ENCODE assay signal across 10 cellular contexts in genomic region chr1:23444104-23444533, GRCh38. TPM values are rescaled to one million over a fixed set of nuclear protein-coding genes. Genes with fewer than 3 reads are reported as not detected.
A peak's percentile ranks its signal among the peaks of the same experiment; 100 is the strongest.
DNase-seq lines count a peak whose midpoint lies in the region; ATAC-seq and TF ChIP-seq lines count a peak whose summit lies in the region.
"Had no signal": no experiment of that assay in that cellular context is flagged by ENCODE, and none has a peak within 500 bp of the region (broad histone marks: within the 10 kb centered on the region; RNA-seq: fewer than 3 reads in every experiment).

No MANE protein-coding gene starts in this region.

- H3K27me3 ChIP-seq in IMR-90 (ENCODE audit: control insufficient read depth, insufficient read depth, low read length): no peaks in the 10 kb centered on the region
- H3K27me3 ChIP-seq in lung (ENCODE audit: control insufficient read depth, insufficient read depth): no peaks in the 10 kb centered on the region
- H3K27me3 ChIP-seq in tibial nerve: no peaks in the 10 kb centered on the region
- H3K27me3 ChIP-seq in naive thymus-derived CD4-positive, alpha-beta T cell (ENCODE audit: control insufficient read depth in 2 of 2, insufficient read depth in 2 of 2, low read length in 2 of 2): no peaks in the 10 kb centered on the region

- no peak overlapping the region; the same call in 1 of the 2 replicates for H2BK120ac ChIP-seq in IMR-90 (ENCODE audit: low read depth, low read length)

- H4K8ac ChIP-seq in IMR-90 (ENCODE audit: low read depth in 2 of 2, low read length in 2 of 2): no peak overlapping the region; a peak in 1 of 4 replicates

- no peaks in the 10 kb centered on the region for H3K36me3 Mint-ChIP-seq in naive thymus-derived CD4-positive, alpha-beta T cell

- H3K4me3 Mint-ChIP-seq in naive thymus-derived CD4-positive, alpha-beta T cell: no peak overlapping the region

- CTCF ChIA-PET in IMR-90 (lab: Yijun Ruan, JAX): interaction anchor here (0.6 kb wide), 1 partner anchor 119 kb away, joined by 3 read pairs; no protein-coding TSS in a partner anchor
- CTCF ChIA-PET in naive thymus-derived CD4-positive, alpha-beta T cell (lab: Charles Lee): no interaction called here

- H3K18ac ChIP-seq in IMR-90 (ENCODE audit: low read depth, low read length): no peak overlapping the region; the same call in 1 of the 2 replicates

- H3K36me3 ChIP-seq in IMR-90 (ENCODE audit: control insufficient read depth, insufficient read depth, low read length): peaks cover 22% of the 10 kb centered on the region
- H3K36me3 ChIP-seq in lung (ENCODE audit: control insufficient read depth in 2 of 2, insufficient read depth in 2 of 2, low read length in 2 of 2): peaks cover under 1 to 8% of the 10 kb centered on the region in 2 donors
- peaks cover 0 to 43% (median 0%) of the 10 kb centered on the region in 3 donors for H3K36me3 ChIP-seq in tibial nerve
- no peaks in the 10 kb centered on the region for H3K36me3 ChIP-seq in naive thymus-derived CD4-positive, alpha-beta T cell (ENCODE audit: control insufficient read depth in 2 of 3, insufficient read depth in 3 of 3, low read length in 3 of 3)

- H3K27ac ChIP-seq in IMR-90 (ENCODE audit: insufficient read depth, low read length) (peak overlapping the region; percentile 68; the same call in 1 of the 2 replicates), lung (ENCODE audit: low read depth in 1 of 2, low read length in 1 of 2) (peak overlapping the region in 1 of 2 donors; percentile 79), tibial nerve (peak overlapping the region; percentile 30 to 78 (median 42))
- no peak overlapping the region for H3K27ac ChIP-seq in naive thymus-derived CD4-positive, alpha-beta T cell (ENCODE audit: low read depth, low read length)
- H3K27ac ChIP-seq: VCaP had no signal

- H3K56ac ChIP-seq in IMR-90 (ENCODE audit: extremely low read depth, insufficient read depth, low read length): no peak overlapping the region

- POLR2A ChIA-PET in IMR-90 (lab: Charles Lee; ENCODE audit: unreplicated experiment): no interaction called here
- POLR2A ChIA-PET in naive thymus-derived CD4-positive, alpha-beta T cell (lab: Charles Lee): interaction anchor here (0.7 kb wide), 1 partner anchor 12 kb away, joined by 3 read pairs; no protein-coding TSS in a partner anchor

- TF ChIP-seq POLR2A in IMR-90 (IDR thresholded peaks at IDR 0.05; ENCODE audit: low read depth, low read length) (no peak), tibial nerve (IDR thresholded peaks at IDR 0.05) (no peak)

- no peak overlapping the region for H3K4me3 ChIP-seq in IMR-90 (ENCODE audit: insufficient read depth, low read depth, low read length)
- H3K4me3 ChIP-seq in lung: no peak overlapping the region
- H3K4me3 ChIP-seq in tibial nerve: peak overlapping the region in 1 of 4 donors; percentile 27
- no peak overlapping the region for H3K4me3 ChIP-seq in naive thymus-derived CD4-positive, alpha-beta T cell (ENCODE audit: low read length)

- TF ChIP-seq EP300 in tibial nerve (IDR thresholded peaks at IDR 0.05): peak; percentile 63 to 96

- in situ Hi-C loops in IMR-90 (cut with MboI; ENCODE audit: low sequenced_read_pairs) (no loop called here), G401 (cut with HindIII; ENCODE audit: low sequenced_read_pairs) (no loop called here)

- H3K14ac ChIP-seq in IMR-90 (replicated peaks; ENCODE audit: low read depth, low read length): no peak overlapping the region

- DNase-seq in IMR-90: peak; percentile 72
- peak; percentile 90 for DNase-seq in lung (ENCODE audit: low spot score)
- DNase-seq in tibial nerve (ENCODE audit: low spot score in 2 of 2): peak; percentile 74 to 93
- DNase-seq in G401 (ENCODE audit: low spot score): no peak
- DNase-seq in naive thymus-derived CD4-positive, alpha-beta T cell: no peak
- DNase-seq in NCI-H2171 (lab: John Stamatoyannopoulos, UW): no peak
- DNase-seq: DND-41 had no signal

- no peak overlapping the region for H2AFZ ChIP-seq in IMR-90 (replicated peaks; ENCODE audit: low read length, poor library complexity)

- dilution Hi-C loops in IMR-90 (cut with HindIII; ENCODE audit: low sequenced_read_pairs, unreplicated experiment): no loop called here

- H4K5ac ChIP-seq in IMR-90 (ENCODE audit: low read depth, low read length): no peak overlapping the region; the same call in 1 of the 2 replicates

- H3K27me3 Mint-ChIP-seq in naive thymus-derived CD4-positive, alpha-beta T cell: peaks cover 0 to 5% (median 0%) of the 10 kb centered on the region in 5 donors

- no peaks in the 10 kb centered on the region for H3K9me3 Mint-ChIP-seq in naive thymus-derived CD4-positive, alpha-beta T cell

- H2BK15ac ChIP-seq in IMR-90 (ENCODE audit: low read depth, low read length): no peak overlapping the region

- no peak overlapping the region for H2BK5ac ChIP-seq in IMR-90 (ENCODE audit: low read depth, low read length, poor library complexity, severe bottlenecking)

- H3K4me1 ChIP-seq in IMR-90 (ENCODE audit: control insufficient read depth, insufficient read depth, low read length) (peaks cover 2% of the 10 kb centered on the region; the same call in 1 of the 2 replicates), lung (ENCODE audit: control insufficient read depth in 2 of 2, insufficient read depth in 2 of 2, low read length in 2 of 2) (no peaks in the 10 kb centered on the region), tibial nerve (peaks cover 0 to 35% (median 0%) of the 10 kb centered on the region in 4 donors)
- no peaks in the 10 kb centered on the region for H3K4me1 ChIP-seq in naive thymus-derived CD4-positive, alpha-beta T cell (ENCODE audit: control insufficient read depth in 2 of 2, insufficient read depth in 2 of 2, low read length in 2 of 2)

- H4K91ac ChIP-seq in IMR-90 (ENCODE audit: insufficient read depth, low read depth, low read length): no peak overlapping the region

- H3K4me2 ChIP-seq in IMR-90 (ENCODE audit: low read depth, low read length): no peak overlapping the region; the same call in 1 of the 2 replicates

- H3K9ac ChIP-seq in IMR-90 (ENCODE audit: low read depth, low read length): no peak overlapping the region

- ATAC-seq in IMR-90 (ENCODE audit: low read depth) (peak; percentile 64), esophagus mucosa (peak; percentile 83), lung (ENCODE audit: insufficient read depth, low FRiP score) (peak; percentile 68), HG03469 (IDR thresholded peaks at IDR 0.05; ENCODE audit: unreplicated experiment) (no peak)
- ATAC-seq in naive thymus-derived CD4-positive, alpha-beta T cell: no peak

- intact Hi-C loops in IMR-90 (cut with micrococcal nuclease): no loop called here
- intact Hi-C loops in naive thymus-derived CD4-positive, alpha-beta T cell (cut with micrococcal nuclease): no loop called here

- H2BK20ac ChIP-seq in IMR-90 (ENCODE audit: low read depth, low read length): no peak overlapping the region

- no peak for TF ChIP-seq RAD21 in IMR-90 (IDR thresholded peaks at IDR 0.05; ENCODE audit: low read length)

- WGBS in IMR-90 (ENCODE audit: extremely low coverage in 2 of 2, insufficient read length in 1 of 2), 2 experiments: no CpG with 5 or more reads among the region's 4 CpGs
- WGBS in lung, 2 donors: 42 to 46% methylated on average over 4 of the region's 4 CpGs
- 59 to 70% methylated on average over 4 of the region's 4 CpGs for WGBS in tibial nerve, 2 donors

- H3K4ac ChIP-seq in IMR-90 (ENCODE audit: low read depth, low read length): no peak overlapping the region; the same call in 1 of the 2 replicates

- no peak overlapping the region for H3K23ac ChIP-seq in IMR-90 (ENCODE audit: low read depth, low read length)

- no peaks in the 10 kb centered on the region; a peak in 1 of 4 replicates for H3K79me1 ChIP-seq in IMR-90 (ENCODE audit: low read depth in 1 of 2, low read length in 2 of 2)

- TF ChIP-seq CTCF in IMR-90 (conservative IDR thresholded peaks at IDR 0.05; ENCODE audit: low read depth, low read length) (no peak), lung (IDR thresholded peaks at IDR 0.05; ENCODE audit: control extremely low read depth, extremely low read depth) (no peak), tibial nerve (IDR thresholded peaks at IDR 0.05) (no peak)

- no peak overlapping the region for H3K27ac Mint-ChIP-seq in naive thymus-derived CD4-positive, alpha-beta T cell

- H3K9me1 ChIP-seq in IMR-90 (ENCODE audit: insufficient read depth, low read length): no peaks in the 10 kb centered on the region

- no peak overlapping the region for H2AK5ac ChIP-seq in IMR-90 (ENCODE audit: low read depth, low read length)

- no peaks in the 10 kb centered on the region for H3K9me3 ChIP-seq in IMR-90 (ENCODE audit: control insufficient read depth, insufficient read depth, low read length)
- H3K9me3 ChIP-seq in lung (ENCODE audit: control insufficient read depth in 2 of 2, insufficient read depth in 1 of 2, low read length in 1 of 2): no peaks in the 10 kb centered on the region
- H3K9me3 ChIP-seq in tibial nerve: no peaks in the 10 kb centered on the region
- no peaks in the 10 kb centered on the region for H3K9me3 ChIP-seq in naive thymus-derived CD4-positive, alpha-beta T cell (ENCODE audit: control insufficient read depth in 2 of 3, low read length in 3 of 3)

- no TSS peak for BruUV-seq in IMR-90 (replicated peaks; lab: Mats Ljungman, UMichigan)

- no peak overlapping the region for H2AK9ac ChIP-seq in IMR-90 (replicated peaks; ENCODE audit: low read depth, low read length, poor library complexity)

- H3K4me1 Mint-ChIP-seq in naive thymus-derived CD4-positive, alpha-beta T cell: peaks cover 0 to 3% (median 0%) of the 10 kb centered on the region in 7 donors

- no peaks in the 10 kb centered on the region for H4K20me1 ChIP-seq in IMR-90 (ENCODE audit: insufficient read depth, low read length)

RNA-seq across cellular contexts. Expression of gene TCEA3, which starts 19.6 kb away (rescaled TPM):
- 3.0 and 3.3 TPM in 2 replicates for total RNA-seq in IMR-90 (2012; rRNA removed)
- 5.4 and 6.3 TPM in 2 replicates for polyA plus RNA-seq in IMR-90 (2012; rRNA removed)
- 3.4 and 5.3 TPM in 2 replicates for polyA plus RNA-seq in IMR-90 (2012; cell fraction: cytosol; rRNA removed)
- 6.6 and 11.2 TPM in 2 replicates for polyA plus RNA-seq in IMR-90 (2012; cell fraction: nucleus; rRNA removed; ENCODE audit: low replicate concordance)
- 25.6 TPM for total RNA-seq in esophagus mucosa
- total RNA-seq in lung: 10 to 100 TPM; 26.5 to 33.3 TPM
- polyA plus RNA-seq in lung: 10 to 100 TPM; 10.3 to 37.5 TPM
- 10 to 100 TPM; 21.0 to 48.5 (median 38.8) TPM for total RNA-seq in tibial nerve
- total RNA-seq in G401 (2014; rRNA removed; shearing (Covaris generic)): 0.95 and 1.0 TPM in 2 replicates
- total RNA-seq in naive thymus-derived CD4-positive, alpha-beta T cell: 10 to 100 TPM; 20.2 to 59.2 (median 49.3) TPM
- 10 to 100 TPM; 34.4 to 57.2 TPM for polyA plus RNA-seq in naive thymus-derived CD4-positive, alpha-beta T cell

RNA-seq across cellular contexts. Expression of gene ASAP3, which starts 39.9 kb away (rescaled TPM):
- total RNA-seq in IMR-90 (2012; rRNA removed): 15.3 and 18.6 TPM in 2 replicates
- 16.9 and 18.8 TPM in 2 replicates for polyA plus RNA-seq in IMR-90 (2012; rRNA removed)
- polyA plus RNA-seq in IMR-90 (2012; cell fraction: cytosol; rRNA removed): 9.3 and 12.4 TPM in 2 replicates
- polyA plus RNA-seq in IMR-90 (2012; cell fraction: nucleus; rRNA removed; ENCODE audit: low replicate concordance): 89.7 and 93.0 TPM in 2 replicates
- 31.5 TPM for total RNA-seq in esophagus mucosa
- total RNA-seq in lung: 10 to 100 TPM; 34.7 to 38.1 TPM
- polyA plus RNA-seq in lung: 10 to 100 TPM; 16.9 to 25.3 TPM
- 100 to 1,000 TPM in 2 of 4 donors, 10 to 100 TPM in 2; 79.8 to 140 (median 117) TPM for total RNA-seq in tibial nerve
- total RNA-seq in G401 (2014; rRNA removed; shearing (Covaris generic)): 49.3 and 59.4 TPM in 2 replicates
- 1 to 10 TPM in 4 of 5 experiments, under 1 TPM in 1; 0.12 to 8.8 (median 1.7) TPM for total RNA-seq in naive thymus-derived CD4-positive, alpha-beta T cell
- polyA plus RNA-seq in naive thymus-derived CD4-positive, alpha-beta T cell: under 1 TPM; 0.26 to 0.47 TPM

Comparison
In these comparisons a context has a peak if more than half of its experiments do, and no peak if none do; other contexts are left out.
1. ATAC-seq: peak in IMR-90 (single experiment), esophagus mucosa (single experiment) and lung (single experiment); none in HG03469 (single experiment) and naive thymus-derived CD4-positive, alpha-beta T cell (single experiment).
2. DNase-seq: peak in IMR-90 (single experiment), lung (single experiment) and tibial nerve (2 of 2); none in G401 (single experiment), naive thymus-derived CD4-positive, alpha-beta T cell (0 of 9) and NCI-H2171 (single experiment).